Comparison of ENCODE assay signal across 10 cellular contexts in genomic region chr5:57834829-57835554, GRCh38.
DNase-seq lines count a peak whose midpoint lies in the region; ATAC-seq and TF ChIP-seq lines count a peak whose summit lies in the region.
"Had no signal": no experiment of that assay in that cellular context is flagged by ENCODE, and none has a peak within 500 bp of the region (broad histone marks: within the 10 kb centered on the region; RNA-seq: fewer than 3 reads in every experiment).

No MANE protein-coding gene starts in this region.

- H3K4me1 Mint-ChIP-seq in MCF 10A (ENCODE audit: insufficient read depth, unreplicated experiment): peaks cover 42% of the 10 kb centered on the region
- H3K4me1 Mint-ChIP-seq: activated naive CD4-positive, alpha-beta T cell treated with anti-CD3 and anti-CD28 coated beads, Interleukin-2, amount 10 ng/mL, durations not matched to agents 7 days and 5 days had no signal

- H3K4me3 Mint-ChIP-seq in MCF 10A (ENCODE audit: unreplicated experiment): no peak overlapping the region
- H3K4me3 Mint-ChIP-seq: activated naive CD4-positive, alpha-beta T cell treated with anti-CD3 and anti-CD28 coated beads, Interleukin-2, amount 10 ng/mL, durations not matched to agents 7 days and 5 days had no signal

- no peaks in the 10 kb centered on the region for H3K27me3 Mint-ChIP-seq in MCF 10A (ENCODE audit: insufficient read depth, unreplicated experiment)
- H3K27me3 Mint-ChIP-seq: activated naive CD4-positive, alpha-beta T cell treated with anti-CD3 and anti-CD28 coated beads, Interleukin-2, amount 10 ng/mL, durations not matched to agents 7 days and 5 days had no signal

- no peaks in the 10 kb centered on the region for H3K9me3 Mint-ChIP-seq in MCF 10A (ENCODE audit: unreplicated experiment)
- H3K9me3 Mint-ChIP-seq: activated naive CD4-positive, alpha-beta T cell treated with anti-CD3 and anti-CD28 coated beads, Interleukin-2, amount 10 ng/mL, durations not matched to agents 7 days and 5 days had no signal

- H3K36me3 ChIP-seq in BLaER1: no peaks in the 10 kb centered on the region

- no peak overlapping the region for H3K4me2 ChIP-seq in BLaER1

- intact Hi-C loops in MCF 10A (cut with micrococcal nuclease): no loop called here

- TSS peak; percentile 91 for BruUV-seq in MCF 10A (replicated peaks; lab: Mats Ljungman, UMichigan)

- H4K20me1 ChIP-seq in BLaER1: no peaks in the 10 kb centered on the region

- ATAC-seq in GM21723 (IDR thresholded peaks at IDR 0.05; ENCODE audit: unreplicated experiment) (no peak), GM21528 (IDR thresholded peaks at IDR 0.05; ENCODE audit: low FRiP score, unreplicated experiment) (no peak)
- ATAC-seq in stimulated activated naive CD8-positive, alpha-beta T cell treated with anti-CD3 and anti-CD28 coated beads, Interleukin-15, Interleukin-2, amounts not matched to agents 100 U/mL and 50 U/mL, for 24 hours: no peak

- H3K9ac ChIP-seq in BLaER1: no peak overlapping the region

- TF ChIP-seq CTCF in MCF 10A (IDR thresholded peaks at IDR 0.05; ENCODE audit: unreplicated experiment): no peak

- no peaks in the 10 kb centered on the region for H3K4me1 ChIP-seq in BLaER1

- CTCF ChIA-PET in MCF 10A (lab: Yijun Ruan, JAX): interaction anchor here (0.7 to 2.4 kb wide), 10 partner anchors 11 to 626 kb away, joined by 3 to 20 read pairs (median 4); partner anchors contain the start of gene PLK2

- no peaks in the 10 kb centered on the region for H3K9me3 ChIP-seq in BLaER1

- H3K27me3 ChIP-seq in BLaER1: no peaks in the 10 kb centered on the region

- peak; percentile 64 for DNase-seq in M059J (ENCODE audit: low read depth)
- peak; percentile 78 for DNase-seq in MCF 10A (ENCODE audit: unreplicated experiment)
- DNase-seq in kidney tubule cell (ENCODE audit: low spot score): peak; percentile 69
- no peak for DNase-seq in stimulated activated naive CD4-positive, alpha-beta T cell (lab: John Stamatoyannopoulos, UW)
- DNase-seq in stimulated activated naive CD8-positive, alpha-beta T cell treated with anti-CD3 and anti-CD28 coated beads, Interleukin-15, Interleukin-2, amounts not matched to agents 100 U/mL and 50 U/mL, for 24 hours: no peak
- DNase-seq: activated naive CD4-positive, alpha-beta T cell treated with anti-CD3 and anti-CD28 coated beads, Interleukin-2, amount 10 ng/mL, durations not matched to agents 7 days and 5 days; small intestine had no signal

- POLR2A ChIA-PET in MCF 10A (lab: Yijun Ruan, JAX): interaction anchor here (0.6 to 5.7 kb wide), 14 partner anchors 10 to 624 kb away, joined by 3 to 51 read pairs (median 4); partner anchors contain the start of gene PLK2

- H3K27ac ChIP-seq in BLaER1: 0 out of 2 replicates have a peak overlapping the region, but pooled peaks have one; percentile 7

- peaks cover 5% of the 10 kb centered on the region for H3K36me3 Mint-ChIP-seq in MCF 10A (ENCODE audit: insufficient read depth, unreplicated experiment)
- H3K36me3 Mint-ChIP-seq: activated naive CD4-positive, alpha-beta T cell treated with anti-CD3 and anti-CD28 coated beads, Interleukin-2, amount 10 ng/mL, durations not matched to agents 7 days and 5 days had no signal

- no peak overlapping the region for H3K4me3 ChIP-seq in BLaER1

- no peak overlapping the region for H3K27ac Mint-ChIP-seq in MCF 10A (ENCODE audit: low read depth, unreplicated experiment)
- H3K27ac Mint-ChIP-seq: activated naive CD4-positive, alpha-beta T cell treated with anti-CD3 and anti-CD28 coated beads, Interleukin-2, amount 10 ng/mL, durations not matched to agents 7 days and 5 days had no signal

Comparison
In these comparisons a context has a peak if more than half of its experiments do, and no peak if none do; other contexts are left out.
1. DNase-seq: peak in M059J (single experiment), MCF 10A (single experiment) and kidney tubule cell (single experiment); none in stimulated activated naive CD4-positive, alpha-beta T cell (0 of 6) and stimulated activated naive CD8-positive, alpha-beta T cell treated with anti-CD3 and anti-CD28 coated beads, Interleukin-15, Interleukin-2, amounts not matched to agents 100 U/mL and 50 U/mL, for 24 hours (single experiment).